Comparison of ENCODE assay signal across 9 cellular contexts in genomic region chr1:204773246-204773645, GRCh38.
"Had no signal": no experiment of that assay in that cellular context is flagged by ENCODE, and none has a peak within 500 bp of the region (broad histone marks: within the 10 kb centered on the region; RNA-seq: fewer than 3 reads in every experiment).

No MANE protein-coding gene starts in this region.

- DNase-seq: GM23248, GOT3, H7, H9, HCEC 1CT, HFFc6 had no signal

- ATAC-seq: GM23338, HCT116 had no signal

- H3K9me3 Mint-ChIP-seq: GM23338, H9, HFFc6 had no signal

- H2AFZ ChIP-seq: GM23248, GM23338 had no signal

- H3K4me1 ChIP-seq: HAP-1 had no signal

- H3K4me3 Mint-ChIP-seq: GM23338, H9, HFFc6 had no signal

- H3K27ac ChIP-seq: GM23248 had no signal

- H3K36me3 ChIP-seq: HAP-1 had no signal

- H3K9ac ChIP-seq: GM23248 had no signal

- H3K4me1 Mint-ChIP-seq: GM23338 had no signal

- H3K4me3 ChIP-seq: GM23248, GM23338, HAP-1 had no signal

- H3K9me3 ChIP-seq: HAP-1 had no signal

- H3K27ac Mint-ChIP-seq: GM23338, H9, HFFc6 had no signal

- H3K4me2 ChIP-seq: GM23338 had no signal
